2 cellular contexts compared by ENCODE assay signal in genomic region chr19:2248136-2249009, GRCh38.
TF ChIP-seq lines count a peak whose summit lies in the region.

No MANE protein-coding gene starts in this region.

TF ChIP-seq in HCT116, 20 proteins besides CTCF, POLR2A, EP300 and RAD21:
- TF ChIP-seq SP1 (IDR thresholded peaks at IDR 0.05; ENCODE audit: low read depth) = no peak
- TF ChIP-seq JUND (IDR thresholded peaks at IDR 0.05) = no peak
- no peak for TF ChIP-seq ATF3 (IDR thresholded peaks at IDR 0.05)
- no peak for TF ChIP-seq ZFX (IDR thresholded peaks at IDR 0.05)
- no peak for TF ChIP-seq YY1 (IDR thresholded peaks at IDR 0.05; ENCODE audit: extremely low read depth, insufficient replicate concordance, low read depth, low read length)
- TF ChIP-seq EZH2 (IDR thresholded peaks at IDR 0.05) = no peak
- TF ChIP-seq FOSL1 (IDR thresholded peaks at IDR 0.05; ENCODE audit: low read depth) = no peak
- no peak for TF ChIP-seq EGR1 (IDR thresholded peaks at IDR 0.05; ENCODE audit: low read depth)
- no peak for TF ChIP-seq MAX (IDR thresholded peaks at IDR 0.05)
- no peak for TF ChIP-seq ZNF274 (IDR thresholded peaks at IDR 0.05; ENCODE audit: low read depth, low read length)
- TF ChIP-seq CEBPB (IDR thresholded peaks at IDR 0.05; ENCODE audit: low read depth) = no peak
- no peak for TF ChIP-seq CBX3 (IDR thresholded peaks at IDR 0.05; ENCODE audit: low read depth)
- TF ChIP-seq REST (IDR thresholded peaks at IDR 0.05; ENCODE audit: low read depth) = no peak
- TF ChIP-seq POLR2AphosphoS5 (IDR thresholded peaks at IDR 0.05; ENCODE audit: low read depth, low read length) = no peak

TF ChIP-seq in GM12878, 131 proteins besides CTCF, POLR2A, EP300 and RAD21:
- no peak for TF ChIP-seq BCL11A (IDR thresholded peaks at IDR 0.05; ENCODE audit: low read depth, low read length)
- TF ChIP-seq MAX (IDR thresholded peaks at IDR 0.05; ENCODE audit: low read depth, low read length) = no peak
- no peak for TF ChIP-seq IKZF2 (IDR thresholded peaks at IDR 0.05)
- TF ChIP-seq FOXK2 (IDR thresholded peaks at IDR 0.05) = no peak
- TF ChIP-seq JUND (IDR thresholded peaks at IDR 0.05; ENCODE audit: low read depth, low read length) = no peak
- TF ChIP-seq EGR1 (IDR thresholded peaks at IDR 0.05; ENCODE audit: borderline replicate concordance in 1 of 2, low read depth in 2 of 2, low read length in 2 of 2) = no peak
- no peak for TF ChIP-seq PAX5 (IDR thresholded peaks at IDR 0.05; ENCODE audit: borderline replicate concordance, low read depth, low read length)
- TF ChIP-seq ZNF24 (IDR thresholded peaks at IDR 0.05) = no peak
- no peak for TF ChIP-seq WRNIP1 (IDR thresholded peaks at IDR 0.05; ENCODE audit: borderline replicate concordance, low read depth, low read length)
- TF ChIP-seq IRF4 (IDR thresholded peaks at IDR 0.05; ENCODE audit: low read depth, low read length) = no peak
- TF ChIP-seq ZNF217 (IDR thresholded peaks at IDR 0.05) = no peak
- TF ChIP-seq CBX5 (IDR thresholded peaks at IDR 0.05; ENCODE audit: low read depth) = no peak
- no peak for TF ChIP-seq ETV6 (conservative IDR thresholded peaks at IDR 0.05 in 1 of 2, IDR thresholded peaks at IDR 0.05 in 1 of 2; ENCODE audit: borderline replicate concordance in 1 of 2, low read depth in 1 of 2)
- no peak for TF ChIP-seq MEF2A (IDR thresholded peaks at IDR 0.05; ENCODE audit: insufficient read depth, low read depth, low read length)
